Comparison of ENCODE assay signal across 8 cellular contexts in the genomic region with DNA sequence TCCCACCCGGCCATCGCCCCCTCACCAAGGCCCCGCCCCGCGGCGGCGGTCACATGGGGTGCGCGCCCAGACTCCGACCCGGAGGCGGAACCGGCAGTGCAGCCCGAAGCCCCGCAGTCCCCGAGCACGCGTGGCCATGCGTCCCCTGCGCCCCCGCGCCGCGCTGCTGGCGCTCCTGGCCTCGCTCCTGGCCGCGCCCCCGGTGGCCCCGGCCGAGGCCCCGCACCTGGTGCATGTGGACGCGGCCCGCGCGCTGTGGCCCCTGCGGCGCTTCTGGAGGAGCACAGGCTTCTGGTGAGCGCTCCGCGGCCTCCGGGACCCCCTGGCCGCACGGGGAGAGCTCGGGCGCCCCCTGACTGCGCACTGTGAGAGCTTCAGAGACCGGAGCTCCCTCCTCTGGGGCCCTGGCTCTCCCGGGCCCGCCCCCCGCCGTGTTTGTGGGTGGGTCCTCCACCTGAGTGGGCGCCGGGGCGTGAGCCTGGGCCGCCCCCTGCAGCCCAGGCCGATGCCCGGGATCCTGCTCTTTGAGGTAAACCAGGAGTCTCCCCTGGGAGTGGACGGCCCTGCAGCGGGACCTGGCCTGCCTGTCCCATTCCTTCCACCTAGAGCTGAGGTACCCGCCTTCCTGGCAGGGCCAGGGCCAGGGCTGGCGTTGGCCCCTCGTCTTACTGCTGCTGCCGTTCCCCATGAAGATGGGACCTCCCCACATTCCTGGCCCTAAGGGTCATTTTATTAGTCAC. TPM values are rescaled to one million over a fixed set of nuclear protein-coding genes. Genes with fewer than 3 reads are reported as not detected.
A peak's percentile ranks its signal among the peaks of the same experiment; 100 is the strongest.
DNase-seq lines count a peak whose midpoint lies in the region; ATAC-seq and TF ChIP-seq lines count a peak whose summit lies in the region.

A gene (plus strand): TSS at position 96 of the 740 bp plus-strand sequence. CDS start 41 bp downstream, at position 137.

- peak within 1 kb of the TSS; percentile 47 for H2AFZ ChIP-seq in mesenchymal stem cell (ENCODE audit: low read depth, low read length)

- peak within 1 kb of the TSS; percentile 74 to 93 for H3K4me3 ChIP-seq in mesenchymal stem cell (ENCODE audit: insufficient read depth in 1 of 2, low read depth in 1 of 2, low read length in 2 of 2)

- H2BK120ac ChIP-seq in mesenchymal stem cell (ENCODE audit: low read depth, low read length), result peak within 1 kb of the TSS; percentile 65

- WGBS in mesenchymal stem cell, result 5% methylated on average over 50 of the region's 65 CpGs

- peak within 1 kb of the TSS; percentile 78 for H2BK15ac ChIP-seq in mesenchymal stem cell (ENCODE audit: low read depth, poor library complexity, severe bottlenecking)

- H3K14ac ChIP-seq in mesenchymal stem cell (ENCODE audit: low read length in 2 of 2), result no peak within 1 kb of the TSS

- DNase-seq in A172 (ENCODE audit: low spot score) (peak; percentile 63), NCI-H774 (lab: John Stamatoyannopoulos, UW) (peak; percentile 60), mesenchymal stem cell (peak; percentile 79)
- peak; percentile 61 to 82 for DNase-seq in activated CD8-positive, alpha-beta memory T cell treated with anti-CD3 and anti-CD28 coated beads for 1 hour (ENCODE audit: extremely low read depth in 1 of 2, low read depth in 1 of 2)
- DNase-seq in effector CD8-positive, alpha-beta T cell (lab: John Stamatoyannopoulos, UW), result peak; percentile 82
- DNase-seq in stimulated activated CD8-positive, alpha-beta memory T cell treated with anti-CD3 and anti-CD28 coated beads, Interleukin-12 subunit alpha, Interleukin-12 subunit beta, amount 100 ng/mL, for 1 hour (ENCODE audit: low read depth), result peak; percentile 76

- peak within 1 kb of the TSS; percentile 46 for H3K27ac ChIP-seq in mesenchymal stem cell (ENCODE audit: low read length, poor library complexity, severe bottlenecking)

- H3K9me3 ChIP-seq in mesenchymal stem cell (ENCODE audit: control insufficient read depth, low read length), result no peaks in the 10 kb centered on the region

- peak within 1 kb of the TSS; percentile 94 for H4K8ac ChIP-seq in mesenchymal stem cell (ENCODE audit: low read length)

- no peak within 1 kb of the TSS for H3K23ac ChIP-seq in mesenchymal stem cell (ENCODE audit: low read length in 2 of 2)

- H3K9ac ChIP-seq in mesenchymal stem cell (ENCODE audit: low read length), result peak within 1 kb of the TSS; percentile 93

- H3K4me2 ChIP-seq in mesenchymal stem cell (ENCODE audit: low read length, poor library complexity, severe bottlenecking), result peak within 1 kb of the TSS; percentile 78

- TF ChIP-seq POLR2A in GM18505 (IDR thresholded peaks at IDR 0.05; ENCODE audit: borderline replicate concordance, extremely low read depth, insufficient read depth, insufficient read length), result peak; percentile 63

- H3K36me3 ChIP-seq in mesenchymal stem cell (ENCODE audit: control insufficient read depth in 1 of 2, insufficient read depth in 2 of 2, low read depth in 1 of 2, low read length in 2 of 2), result peaks cover 19 to 47% of the 10 kb centered on the region in 2 experiments

- peak within 1 kb of the TSS; percentile 83 for H4K91ac ChIP-seq in mesenchymal stem cell (ENCODE audit: low read length)

- H3K18ac ChIP-seq in mesenchymal stem cell (ENCODE audit: low read depth in 1 of 2, low read length in 2 of 2), result peak within 1 kb of the TSS; percentile 81 to 87

- peaks cover 29% of the 10 kb centered on the region for H3K79me1 ChIP-seq in mesenchymal stem cell (replicated peaks; ENCODE audit: low read length, poor library complexity, severe bottlenecking)

- H2BK12ac ChIP-seq in mesenchymal stem cell (ENCODE audit: low read length in 2 of 2), result peak within 1 kb of the TSS in 1 of 2 experiments; percentile 18

- H3K27me3 ChIP-seq in mesenchymal stem cell (ENCODE audit: control insufficient read depth in 1 of 2, insufficient read depth in 1 of 2, low read length in 2 of 2), result no peaks in the 10 kb centered on the region

- H2AK5ac ChIP-seq in mesenchymal stem cell (ENCODE audit: low read length, severe bottlenecking), result no peak within 1 kb of the TSS

- no peak within 1 kb of the TSS for H2BK5ac ChIP-seq in mesenchymal stem cell (ENCODE audit: low read depth, low read length, poor library complexity, severe bottlenecking)

- ATAC-seq in GM18505 (IDR thresholded peaks at IDR 0.05; ENCODE audit: unreplicated experiment) (peak; percentile 75), HG03025 (IDR thresholded peaks at IDR 0.05; ENCODE audit: low FRiP score, unreplicated experiment) (peak; percentile 76)

- peak within 1 kb of the TSS; percentile 1 to 54 for H3K4ac ChIP-seq in mesenchymal stem cell (ENCODE audit: low read depth in 1 of 2, low read length in 2 of 2)

- H3K4me1 ChIP-seq in mesenchymal stem cell (ENCODE audit: control insufficient read depth, insufficient read depth, low read depth, low read length), result peaks cover 22% of the 10 kb centered on the region

RNA-seq across cellular contexts. Expression of the gene that starts here (rescaled TPM):
- total RNA-seq in A172 (2014; rRNA removed; shearing (Covaris generic)), result 14.1 and 16.1 TPM in 2 replicates
- polyA plus RNA-seq in mesenchymal stem cell (2013, experiment 1 of 2), result 14.5 TPM
- 13.8 TPM for polyA plus RNA-seq in mesenchymal stem cell (2013, experiment 2 of 2)

Comparison
In these comparisons a context has a peak if more than half of its experiments do, and no peak if none do; other contexts are left out.
1. Peak in every context shown above with its lines: DNase-seq, ATAC-seq, H3K4me3 ChIP-seq and H3K27ac ChIP-seq.